In the genomic region with DNA sequence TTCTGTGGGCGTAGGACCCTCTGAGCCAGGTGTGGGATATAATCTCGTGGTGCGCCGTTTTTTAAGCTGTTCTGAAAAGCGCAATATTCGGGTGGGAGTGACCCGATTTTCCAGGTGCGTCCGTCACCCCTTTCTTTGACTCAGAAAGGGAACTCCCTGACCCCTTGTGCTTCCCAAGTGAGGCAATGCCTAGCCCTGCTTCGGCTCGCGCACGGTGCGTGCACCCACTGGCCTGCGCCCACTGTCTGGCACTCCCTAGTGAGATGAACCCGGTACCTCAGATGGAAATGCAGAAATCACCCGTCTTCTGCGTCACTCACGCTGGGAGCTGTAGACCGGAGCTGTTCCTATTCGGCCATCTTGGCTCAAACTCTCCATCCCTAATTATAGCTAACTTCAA, we compare ENCODE assay signal across 7 cellular contexts.
DNase-seq lines count a peak whose midpoint lies in the region; ATAC-seq and TF ChIP-seq lines count a peak whose summit lies in the region.
"Not testable (repeated sequence)": the region's sequence is repeated elsewhere in the genome, so short reads cannot be mapped to it uniquely, and the experiment has no call there.

No MANE protein-coding gene starts in this region.

- intact Hi-C loops in lower lobe of right lung (cut with DNase I); tibial artery (cut with DNase I; ENCODE audit: low total_unique reads): not testable (repeated sequence)
- intact Hi-C loops in ovary (cut with DNase I), result loop anchor here in 2 of 4 donors (5.0 to 10.0 kb wide), 2 partner anchors 75 to 77 kb away; no protein-coding TSS in a partner anchor

- H3K4me1 ChIP-seq in adipocyte (ENCODE audit: control insufficient read depth, insufficient read depth, low read length), result peaks cover 14% of the 10 kb centered on the region
- not testable (repeated sequence) for H3K4me1 ChIP-seq in lower lobe of right lung; ovary (ENCODE audit: insufficient read depth); tibial artery

- not testable (repeated sequence) for TF ChIP-seq EP300 in ovary (IDR thresholded peaks at IDR 0.05)

- H3K36me3 ChIP-seq in adipocyte (ENCODE audit: control insufficient read depth, insufficient read depth, low read length, severe bottlenecking); lower lobe of right lung; ovary; tibial artery: not testable (repeated sequence)

- peak; percentile 7 for DNase-seq in NCI-H460 (ENCODE audit: extremely low read depth, low read depth)
- DNase-seq in adipocyte (ENCODE audit: low read depth); coronary artery (ENCODE audit: low spot score); lower lobe of right lung; ovary; tibial artery: not testable (repeated sequence)

- H3K27ac ChIP-seq in C4-2B (peak overlapping the region; percentile 56; the same call in 1 of the 2 replicates), coronary artery (peak overlapping the region in 1 of 2 donors; percentile 25), tibial artery (peak overlapping the region; percentile 57 to 59)
- not testable (repeated sequence) for H3K27ac ChIP-seq in lower lobe of right lung, ovary

- H3K9ac ChIP-seq in adipocyte (ENCODE audit: low read length), result peak overlapping the region; percentile 30

- ATAC-seq in lower lobe of right lung, result not testable (repeated sequence)

- H3K27me3 ChIP-seq in adipocyte (replicated peaks; ENCODE audit: control insufficient read depth, insufficient read depth, low read length); lower lobe of right lung (ENCODE audit: low read depth); ovary; tibial artery: not testable (repeated sequence)

- 58 to 62% (median 61%) methylated on average over 19 to 20 of the region's 21 CpGs for WGBS in ovary, 3 donors

- TF ChIP-seq POLR2A in ovary (IDR thresholded peaks at IDR 0.05), result not testable (repeated sequence)

- not testable (repeated sequence) for TF ChIP-seq CTCF in C4-2B (conservative IDR thresholded peaks at IDR 0.05); coronary artery (IDR thresholded peaks at IDR 0.05); lower lobe of right lung (IDR thresholded peaks at IDR 0.05); ovary (IDR thresholded peaks at IDR 0.05); tibial artery (IDR thresholded peaks at IDR 0.05)

- H3K4me3 ChIP-seq in adipocyte (ENCODE audit: low read length), result peak overlapping the region; percentile 64
- peak overlapping the region; percentile 54 for H3K4me3 ChIP-seq in coronary artery
- H3K4me3 ChIP-seq in lower lobe of right lung, result peak overlapping the region; percentile 23
- peak overlapping the region; percentile 34 for H3K4me3 ChIP-seq in ovary
- peak overlapping the region; percentile 45 to 48 for H3K4me3 ChIP-seq in tibial artery

- H3K9me3 ChIP-seq in adipocyte (ENCODE audit: control insufficient read depth, low read length); lower lobe of right lung; ovary; tibial artery: not testable (repeated sequence)
